ENCODE assay signal across 9 cellular contexts in genomic region chr19:12841094-12841493, GRCh38. TPM values are rescaled to one million over a fixed set of nuclear protein-coding genes. Genes with fewer than 3 reads are reported as not detected.
A peak's percentile ranks its signal among the peaks of the same experiment; 100 is the strongest.
DNase-seq lines count a peak whose midpoint lies in the region; ATAC-seq, FAIRE-seq and TF ChIP-seq lines count a peak whose summit lies in the region.
"Had no signal": no experiment of that assay in that cellular context is flagged by ENCODE, and none has a peak within 500 bp of the region (broad histone marks: within the 10 kb centered on the region; RNA-seq: fewer than 3 reads in every experiment).

No MANE protein-coding gene starts in this region.

- H3K4me3 Mint-ChIP-seq in astrocyte (ENCODE audit: unreplicated experiment) = peak overlapping the region; percentile 78

- peak overlapping the region; percentile 80 for H3K4me2 ChIP-seq in astrocyte (ENCODE audit: low read length)

- peaks cover 19% of the 10 kb centered on the region for H3K27me3 ChIP-seq in HUES64 (ENCODE audit: insufficient read depth, low read length)
- peaks cover 33% of the 10 kb centered on the region for H3K27me3 ChIP-seq in astrocyte (ENCODE audit: insufficient read depth, low read length)

- DNase-seq in AG09309 (ENCODE audit: low read depth) (no peak), astrocyte (ENCODE audit: low read depth) (no peak), left colon (no peak), germinal center (ENCODE audit: low spot score) (no peak)
- no peak for DNase-seq in stimulated activated CD4-positive, alpha-beta T cell treated with anti-CD3 and anti-CD28 coated beads, Interleukin-12 subunit alpha, Interleukin-12 subunit beta, amount 100 ng/mL, for 4 hours

- no peaks in the 10 kb centered on the region for H3K9me3 Mint-ChIP-seq in astrocyte (ENCODE audit: unreplicated experiment)

- TF ChIP-seq CTCF in AG09309 (IDR thresholded peaks at IDR 0.05; ENCODE audit: control insufficient read depth, insufficient read depth, low read depth, low read length, missing control alignments) (no peak), astrocyte (IDR thresholded peaks at IDR 0.05; ENCODE audit: insufficient read depth, low read depth, low read length) (no peak)

- no peaks in the 10 kb centered on the region for H3K4me1 Mint-ChIP-seq in astrocyte (ENCODE audit: low read depth, unreplicated experiment)

- peaks cover 19% of the 10 kb centered on the region for H3K4me1 ChIP-seq in HUES64 (ENCODE audit: insufficient read depth, low read length)
- H3K4me1 ChIP-seq in astrocyte (ENCODE audit: insufficient read depth, low read length) = peaks cover 4% of the 10 kb centered on the region

- FAIRE-seq in astrocyte (lab: Jason Lieb, UNC) = no peak

- ATAC-seq in left colon = peak; percentile 14
- ATAC-seq in HG03280 (IDR thresholded peaks at IDR 0.05; ENCODE audit: unreplicated experiment) = no peak
- ATAC-seq in HG02610 (IDR thresholded peaks at IDR 0.05; ENCODE audit: unreplicated experiment) = no peak

- H3K79me2 ChIP-seq in astrocyte (ENCODE audit: insufficient read depth, low read length) = no peaks in the 10 kb centered on the region

- intact Hi-C loops in left colon (cut with DNase I, micrococcal nuclease) = loop anchor here (10.0 kb wide), 1 partner anchor 76 kb away; no protein-coding TSS in a partner anchor

- H3K36me3 ChIP-seq in HUES64 (ENCODE audit: insufficient read depth, low read length) = peaks cover 4% of the 10 kb centered on the region; the same call in 1 of the 2 replicates
- H3K36me3 ChIP-seq in astrocyte (ENCODE audit: insufficient read depth, low read length) = no peaks in the 10 kb centered on the region

- peak overlapping the region; percentile 67 for H3K27ac Mint-ChIP-seq in astrocyte (ENCODE audit: unreplicated experiment)

- H3K9ac ChIP-seq in HUES64 (ENCODE audit: low read depth, low read length) (no peak overlapping the region), astrocyte (ENCODE audit: low read length) (no peak overlapping the region)

- 1% methylated on average over 29 of the region's 29 CpGs for WGBS in HUES64

- no peaks in the 10 kb centered on the region for H3K9me3 ChIP-seq in HUES64 (ENCODE audit: insufficient read depth, low read depth, low read length)
- H3K9me3 ChIP-seq in astrocyte (ENCODE audit: insufficient read depth, low read depth, low read length) = peaks cover 5% of the 10 kb centered on the region

- H3K27ac ChIP-seq in HUES64 (ENCODE audit: low read depth, low read length) (peak overlapping the region; percentile 80), astrocyte (ENCODE audit: low read depth, low read length) (no peak overlapping the region)

- peak overlapping the region; percentile 62 for H2AFZ ChIP-seq in astrocyte (ENCODE audit: low read depth, low read length)

- H3K36me3 Mint-ChIP-seq in astrocyte (ENCODE audit: low read depth, unreplicated experiment) = no peaks in the 10 kb centered on the region

- H4K20me1 ChIP-seq in astrocyte (ENCODE audit: insufficient read depth, low read length) = no peaks in the 10 kb centered on the region

- peak overlapping the region; percentile 21 for H3K4me3 ChIP-seq in AG09309 (ENCODE audit: control insufficient read depth, low read depth, low read length)
- H3K4me3 ChIP-seq in HUES64 (ENCODE audit: low read length) = peak overlapping the region; percentile 48
- peak overlapping the region; percentile 40 for H3K4me3 ChIP-seq in astrocyte (ENCODE audit: insufficient read depth, low read depth, low read length)

- H3K27me3 Mint-ChIP-seq in astrocyte (ENCODE audit: low read depth, unreplicated experiment) = peaks cover 18% of the 10 kb centered on the region

RNA-seq across cellular contexts. Expression of gene MAST1, which starts 2.8 kb away (rescaled TPM):
- polyA plus RNA-seq in HUES64 (2013, experiment 1 of 2) = 7.8 TPM
- polyA plus RNA-seq in HUES64 (2013, experiment 2 of 2) = 10.1 TPM
- total RNA-seq in astrocyte = 5.4 and 6.3 TPM in 2 replicates
- total RNA-seq in left colon = 1 to 10 TPM in 1 of 2 donors, under 1 TPM in 1; 0.82 to 1.4 TPM

RNA-seq across cellular contexts. Expression of gene RTBDN, which starts 6.7 kb away (rescaled TPM):
- polyA plus RNA-seq in HUES64 (2013, experiment 1 of 2) = 0.45 TPM
- 0.89 TPM for polyA plus RNA-seq in HUES64 (2013, experiment 2 of 2)
- not detected in 2 replicates for total RNA-seq in astrocyte
- total RNA-seq in left colon = under 1 TPM in 1 of 2 donors, not detected in 1; 0.49 TPM

RNA-seq across cellular contexts. Expression of gene RNASEH2A, which starts 34.7 kb away (rescaled TPM):
- 59.2 TPM for polyA plus RNA-seq in HUES64 (2013, experiment 1 of 2)
- 65.6 TPM for polyA plus RNA-seq in HUES64 (2013, experiment 2 of 2)
- total RNA-seq in astrocyte (5.4 and 10.5 TPM in 2 replicates), left colon (10 to 100 TPM in 1 of 2 donors, 1 to 10 TPM in 1; 5.7 to 10.9 TPM)

RNA-seq across cellular contexts. Expression of gene THSD8, which starts 39.2 kb away (rescaled TPM):
- 8.9 TPM for polyA plus RNA-seq in HUES64 (2013, experiment 1 of 2)
- polyA plus RNA-seq in HUES64 (2013, experiment 2 of 2) = 15.8 TPM
- total RNA-seq in astrocyte (3.6 and 4.5 TPM in 2 replicates), left colon (1 to 10 TPM; 3.2 to 4.4 TPM)
- total RNA-seq: PC-3 had no signal

RNA-seq across cellular contexts. Expression of gene PRDX2, which starts 39.5 kb away (rescaled TPM):
- 317 TPM for polyA plus RNA-seq in HUES64 (2013, experiment 1 of 2)
- polyA plus RNA-seq in HUES64 (2013, experiment 2 of 2) = 333 TPM
- total RNA-seq in astrocyte (145 and 166 TPM in 2 replicates), left colon (100 to 1,000 TPM; 249 to 298 TPM)
